1 cellular context compared by ENCODE assay signal in genomic region chr5:150436141-150436680, GRCh38.
A peak's percentile ranks its signal among the peaks of the same experiment; 100 is the strongest.
TF ChIP-seq lines count a peak whose summit lies in the region.

No MANE protein-coding gene starts in this region.

TF ChIP-seq in IMR-90, 13 proteins besides CTCF, POLR2A, EP300 and RAD21 (continued from another document):
- TF ChIP-seq CEBPB (IDR thresholded peaks at IDR 0.05; ENCODE audit: low read depth, low read length) (no peak), MAZ (IDR thresholded peaks at IDR 0.05; ENCODE audit: borderline replicate concordance, low read depth, low read length) (no peak), MAFK (IDR thresholded peaks at IDR 0.05; ENCODE audit: low read depth, low read length) (no peak), RCOR1 (IDR thresholded peaks at IDR 0.05; ENCODE audit: insufficient replicate concordance, low read length) (no peak), USF2 (IDR thresholded peaks at IDR 0.05; ENCODE audit: low read depth, low read length) (no peak), SMC3 (IDR thresholded peaks at IDR 0.05; ENCODE audit: low read depth, low read length) (peak; percentile 90), ELK1 (IDR thresholded peaks at IDR 0.05; ENCODE audit: borderline replicate concordance, low read depth, low read length) (no peak), CHD1 (IDR thresholded peaks at IDR 0.05; ENCODE audit: low read depth, low read length) (no peak), BHLHE40 (IDR thresholded peaks at IDR 0.05; ENCODE audit: low read depth, low read length) (no peak), NFE2L2 (IDR thresholded peaks at IDR 0.05; ENCODE audit: low read depth, low read length) (no peak), FOS (IDR thresholded peaks at IDR 0.05; ENCODE audit: low read depth, low read length) (no peak), MXI1 (IDR thresholded peaks at IDR 0.05; ENCODE audit: borderline replicate concordance, low read depth, low read length) (peak; percentile 65; the same call in 1 of the 2 replicates)
